27 cellular contexts compared by ENCODE assay signal in genomic region chr6:12173670-12174069, GRCh38.
DNase-seq lines count a peak whose midpoint lies in the region; ATAC-seq and TF ChIP-seq lines count a peak whose summit lies in the region.
"Had no signal": no experiment of that assay in that cellular context is flagged by ENCODE, and none has a peak within 500 bp of the region (broad histone marks: within the 10 kb centered on the region; RNA-seq: fewer than 3 reads in every experiment).

No MANE protein-coding gene starts in this region.

- no peak overlapping the region for H3K4me2 ChIP-seq in mesendoderm (ENCODE audit: low read length)
- H3K4me2 ChIP-seq: SK-N-SH had no signal

- H3K23ac ChIP-seq in mesendoderm (ENCODE audit: low read length) = no peak overlapping the region

- H3K4me1 ChIP-seq in mesendoderm (ENCODE audit: control insufficient read depth, low read depth, low read length) = no peaks in the 10 kb centered on the region
- H3K4me1 ChIP-seq in thyroid gland = peaks cover 0 to 6% of the 10 kb centered on the region in 2 donors
- H3K4me1 ChIP-seq: BE2C had no signal

- H3K27me3 ChIP-seq in mesendoderm (ENCODE audit: insufficient read depth, low read length, poor library complexity) (no peaks in the 10 kb centered on the region), thyroid gland (no peaks in the 10 kb centered on the region)
- H3K27me3 ChIP-seq: BE2C had no signal

- H2AK5ac ChIP-seq in mesendoderm (ENCODE audit: low read length) = no peak overlapping the region

- H4K8ac ChIP-seq in mesendoderm (ENCODE audit: low read depth, low read length) = no peak overlapping the region

- no peak overlapping the region for H3K4ac ChIP-seq in mesendoderm (ENCODE audit: low read depth, low read length)

- H2BK15ac ChIP-seq in mesendoderm (replicated peaks; ENCODE audit: low read depth) = no peak overlapping the region

- no peak overlapping the region for H3K9ac ChIP-seq in mesendoderm (ENCODE audit: low read length)
- H3K9ac ChIP-seq: SK-N-SH had no signal

- no peaks in the 10 kb centered on the region for H3K36me3 ChIP-seq in mesendoderm (ENCODE audit: control insufficient read depth, insufficient read depth, low read length)
- no peaks in the 10 kb centered on the region for H3K36me3 ChIP-seq in thyroid gland
- H3K36me3 ChIP-seq: BE2C had no signal

- H2BK5ac ChIP-seq in mesendoderm (ENCODE audit: low read length) = no peak overlapping the region

- no peak overlapping the region for H3K56ac ChIP-seq in mesendoderm (ENCODE audit: low read length)

- H3K79me2 ChIP-seq in mesendoderm (ENCODE audit: control insufficient read depth, insufficient read depth, low read length) = no peaks in the 10 kb centered on the region

- no peak for TF ChIP-seq POLR2A in thyroid gland (IDR thresholded peaks at IDR 0.05)

- DNase-seq in NCI-H82 (lab: John Stamatoyannopoulos, UW) (peak; percentile 47), NCI-H82 treated with DMSO at 0.1 percent for 48 hours (lab: John Stamatoyannopoulos, UW; ENCODE audit: unreplicated experiment) (no peak), epithelial cell of proximal tubule (ENCODE audit: low read depth) (peak; percentile 70), mesendoderm (peak; percentile 62), thyroid gland (no peak), SIG-M5 (lab: John Stamatoyannopoulos, UW) (no peak), omental fat pad (ENCODE audit: low spot score) (no peak)
- DNase-seq in activated CD4-positive, alpha-beta T cell treated with anti-CD3 and anti-CD28 coated beads, Interleukin-2, amount 50 U/mL, for 48 hours = no peak
- DNase-seq: ACHN; BE2C; Calu3; CD8-positive, alpha-beta memory T cell; DMS79 treated with DMSO at 0.1 percent for 48 hours; GF-D8; GOT3; HCEC 1CT; KBM-7; MV-4-11; NCI-H1105 treated with DMSO at 0.1 percent for 48 hours; NCI-H146; NCI-H2029; NCI-H446 treated with DMSO at 0.1 percent for 48 hours; NCI-H526; SHP77 treated with DMSO at 0.1 percent for 48 hours; SK-N-SH had no signal

- WGBS in mesendoderm (ENCODE audit: extremely low coverage, insufficient coverage, low lambda C conversion rate) = no CpG with 5 or more reads among the region's 2 CpGs
- WGBS in thyroid gland, 2 donors = 36 to 43% methylated on average over 2 of the region's 2 CpGs

- no peaks in the 10 kb centered on the region for H3K79me1 ChIP-seq in mesendoderm (ENCODE audit: low read length)

- H3K18ac ChIP-seq in mesendoderm (ENCODE audit: low read length) = no peak overlapping the region

- no peak overlapping the region for H3K27ac ChIP-seq in mesendoderm (ENCODE audit: low read depth, low read length)
- H3K27ac ChIP-seq in thyroid gland = no peak overlapping the region
- H3K27ac ChIP-seq: 22Rv1 had no signal

- intact Hi-C loops in thyroid gland (cut with DNase I) = no loop called here

- TF ChIP-seq CTCF in epithelial cell of proximal tubule (conservative IDR thresholded peaks at IDR 0.05; ENCODE audit: low read depth, low read length) (no peak), thyroid gland (IDR thresholded peaks at IDR 0.05) (peak in 1 of 6 experiments; percentile 15), omental fat pad (IDR thresholded peaks at IDR 0.05) (no peak)

- H3K9me3 ChIP-seq in thyroid gland = no peaks in the 10 kb centered on the region
- H3K9me3 ChIP-seq: BE2C, SK-N-SH had no signal

- no peak for ATAC-seq in omental fat pad (ENCODE audit: low FRiP score)
- ATAC-seq: Panc1 had no signal

- H3K4me3 ChIP-seq in epithelial cell of proximal tubule (ENCODE audit: low read depth, low read length) = no peak overlapping the region
- no peak overlapping the region for H3K4me3 ChIP-seq in mesendoderm (ENCODE audit: low read length)
- H3K4me3 ChIP-seq in thyroid gland (replicated peaks in 1 of 3) = no peak overlapping the region

- H2BK120ac ChIP-seq in mesendoderm (ENCODE audit: low read depth, low read length) = no peak overlapping the region

- H4K5ac ChIP-seq in mesendoderm (ENCODE audit: low read length) = no peak overlapping the region

Comparison
In these comparisons a context has a peak if more than half of its experiments do, and no peak if none do; other contexts are left out.
1. DNase-seq: peak in NCI-H82 (single experiment), epithelial cell of proximal tubule (single experiment) and mesendoderm (single experiment); none in NCI-H82 treated with DMSO at 0.1 percent for 48 hours (single experiment), thyroid gland (0 of 2), SIG-M5 (single experiment), activated CD4-positive, alpha-beta T cell treated with anti-CD3 and anti-CD28 coated beads, Interleukin-2, amount 50 U/mL, for 48 hours (0 of 2) and omental fat pad (single experiment).